18 cellular contexts compared by ENCODE assay signal in genomic region chrX:12721042-12721441, GRCh38.
DNase-seq lines count a peak whose midpoint lies in the region; ATAC-seq, FAIRE-seq and TF ChIP-seq lines count a peak whose summit lies in the region.
"Had no signal": no experiment of that assay in that cellular context is flagged by ENCODE, and none has a peak within 500 bp of the region (broad histone marks: within the 10 kb centered on the region; RNA-seq: fewer than 3 reads in every experiment).

No MANE protein-coding gene starts in this region.

- H3K9me2 ChIP-seq in Karpas-422 (replicated peaks; ENCODE audit: insufficient read depth, low read length) = no peaks in the 10 kb centered on the region

- TF ChIP-seq RAD21 in K562 (CRISPR knock-in tag; conservative IDR thresholded peaks at IDR 0.05 in 1 of 2, IDR thresholded peaks at IDR 0.05 in 1 of 2) = no peak

- ATAC-seq in K562 (no peak), HG03432 (IDR thresholded peaks at IDR 0.05; ENCODE audit: unreplicated experiment) (no peak)
- ATAC-seq in CD4-positive, alpha-beta T cell (ENCODE audit: poor library complexity) = no peak

- H3K4me3 ChIP-seq in Karpas-422 (ENCODE audit: low read length) (no peak overlapping the region), K562 (no peak overlapping the region)
- H3K4me3 ChIP-seq: BLaER1, SK-N-MC, spleen, thoracic aorta had no signal

- no peaks in the 10 kb centered on the region for H3K27me3 ChIP-seq in Karpas-422 (ENCODE audit: low read length)
- H3K27me3 ChIP-seq in K562 (ENCODE audit: control insufficient read depth in 2 of 2, insufficient read depth in 2 of 2, low read length in 2 of 2) = peaks cover 0 to 22% of the 10 kb centered on the region in 2 experiments; a peak in 3 of 5 replicates
- no peaks in the 10 kb centered on the region for H3K27me3 ChIP-seq in CD4-positive, alpha-beta T cell (ENCODE audit: control insufficient read depth, insufficient read depth, low read length)

- H3K9me3 ChIP-seq in Karpas-422 (ENCODE audit: low read length) (no peaks in the 10 kb centered on the region), K562 (replicated peaks; ENCODE audit: control insufficient read depth, insufficient read depth, low read depth, low read length) (no peaks in the 10 kb centered on the region)
- H3K9me3 ChIP-seq in CD4-positive, alpha-beta T cell (ENCODE audit: control insufficient read depth, low read length) = no peaks in the 10 kb centered on the region
- H3K9me3 ChIP-seq: BLaER1, spleen, thoracic aorta had no signal

- no peaks in the 10 kb centered on the region for H3K36me3 Mint-ChIP-seq in nephron progenitor cell (ENCODE audit: low read depth)
- no peaks in the 10 kb centered on the region for H3K36me3 Mint-ChIP-seq in CD4-positive, alpha-beta T cell (ENCODE audit: low read depth)
- H3K36me3 Mint-ChIP-seq: activated naive CD4-positive, alpha-beta T cell treated with anti-CD3 and anti-CD28 coated beads, Interleukin-2, amount 10 ng/mL, durations not matched to agents 7 days and 5 days had no signal

- no peaks in the 10 kb centered on the region for H4K20me1 ChIP-seq in Karpas-422 (ENCODE audit: insufficient read depth, low read depth, low read length)
- H4K20me1 ChIP-seq in K562 (replicated peaks; ENCODE audit: control insufficient read depth, insufficient read depth, low read length) = no peaks in the 10 kb centered on the region

- intact Hi-C loops in K562 (cut with micrococcal nuclease) = no loop called here
- intact Hi-C loops in CD4-positive, alpha-beta T cell (cut with DNase I, micrococcal nuclease) = no loop called here

- no peak overlapping the region for H3K4me2 ChIP-seq in Karpas-422 (ENCODE audit: low read depth, low read length, poor library complexity, severe bottlenecking)
- no peak overlapping the region for H3K4me2 ChIP-seq in K562 (ENCODE audit: insufficient read depth, low read length)
- H3K4me2 ChIP-seq: BLaER1 had no signal

- no peak overlapping the region for H3K27ac Mint-ChIP-seq in nephron progenitor cell
- H3K27ac Mint-ChIP-seq in CD4-positive, alpha-beta T cell = no peak overlapping the region
- H3K27ac Mint-ChIP-seq: activated naive CD4-positive, alpha-beta T cell treated with anti-CD3 and anti-CD28 coated beads, Interleukin-2, amount 10 ng/mL, durations not matched to agents 7 days and 5 days had no signal

- no peaks in the 10 kb centered on the region for H3K36me3 ChIP-seq in Karpas-422 (ENCODE audit: insufficient read depth, low read length)
- no peaks in the 10 kb centered on the region for H3K36me3 ChIP-seq in K562 (ENCODE audit: control insufficient read depth, insufficient read depth, low read length)
- H3K36me3 ChIP-seq: BLaER1, spleen, thoracic aorta had no signal

- no TSS peak for BruUV-seq in K562 (replicated peaks; lab: Mats Ljungman, UMichigan)

- H3K4me3 Mint-ChIP-seq in nephron progenitor cell = no peak overlapping the region
- H3K4me3 Mint-ChIP-seq in CD4-positive, alpha-beta T cell = no peak overlapping the region
- H3K4me3 Mint-ChIP-seq: activated naive CD4-positive, alpha-beta T cell treated with anti-CD3 and anti-CD28 coated beads, Interleukin-2, amount 10 ng/mL, durations not matched to agents 7 days and 5 days had no signal

- TF ChIP-seq CTCF in K562 (IDR thresholded peaks at IDR 0.05 in 2 of 3, conservative IDR thresholded peaks at IDR 0.05 in 1 of 3; ENCODE audit: insufficient read depth in 2 of 3, low read depth in 1 of 3, low read length in 3 of 3) (no peak), nephron progenitor cell (IDR thresholded peaks at IDR 0.05) (no peak)
- TF ChIP-seq CTCF in CD4-positive, alpha-beta T cell (IDR thresholded peaks at IDR 0.05) = no peak

- no peaks in the 10 kb centered on the region for H3K9me1 ChIP-seq in K562 (ENCODE audit: control insufficient read depth, insufficient read depth, low read length)

- H3K4me1 ChIP-seq in Karpas-422 (ENCODE audit: low read length) (no peaks in the 10 kb centered on the region), K562 (replicated peaks in 1 of 2; ENCODE audit: control insufficient read depth in 2 of 2, insufficient read depth in 2 of 2, low read length in 2 of 2) (no peaks in the 10 kb centered on the region)
- H3K4me1 ChIP-seq: BLaER1, parathyroid adenoma, spleen had no signal

- FAIRE-seq in K562 (lab: Jason Lieb, UNC) = no peak
- FAIRE-seq: astrocyte, TTC549 had no signal

- H3K27me3 Mint-ChIP-seq in nephron progenitor cell (ENCODE audit: low read depth, poor library complexity) = peaks cover 15% of the 10 kb centered on the region
- H3K27me3 Mint-ChIP-seq in CD4-positive, alpha-beta T cell = no peaks in the 10 kb centered on the region

- no peak for TF ChIP-seq POLR2A in K562 (conservative IDR thresholded peaks at IDR 0.05)

- CTCF ChIA-PET in K562 (lab: Yijun Ruan, JAX; ENCODE audit: low intra/inter-chr PET ratio) = no interaction called here
- CTCF ChIA-PET in CD4-positive, alpha-beta T cell (lab: Charles Lee) = no interaction called here

- H3K9ac ChIP-seq in Karpas-422 (ENCODE audit: low read length) (no peak overlapping the region), K562 (ENCODE audit: insufficient read depth in 1 of 2, low read depth in 2 of 2, low read length in 2 of 2) (no peak overlapping the region)
- H3K9ac ChIP-seq: BLaER1, parathyroid adenoma had no signal

- no peak overlapping the region for H2AFZ ChIP-seq in Karpas-422 (ENCODE audit: low read length)
- H2AFZ ChIP-seq in K562 (ENCODE audit: low read depth, low read length) = no peak overlapping the region
- H2AFZ ChIP-seq: parathyroid adenoma had no signal

- no peaks in the 10 kb centered on the region for H3K4me1 Mint-ChIP-seq in nephron progenitor cell
- no peaks in the 10 kb centered on the region for H3K4me1 Mint-ChIP-seq in CD4-positive, alpha-beta T cell (ENCODE audit: low read depth)
- H3K4me1 Mint-ChIP-seq: activated naive CD4-positive, alpha-beta T cell treated with anti-CD3 and anti-CD28 coated beads, Interleukin-2, amount 10 ng/mL, durations not matched to agents 7 days and 5 days had no signal

- POLR2A ChIA-PET in K562 (lab: Yijun Ruan, JAX) = no interaction called here
- POLR2A ChIA-PET in CD4-positive, alpha-beta T cell (lab: Charles Lee) = no interaction called here

- DNase-seq in ELF-1 (ENCODE audit: low read depth, low spot score) (peak; percentile 66), Karpas-422 (peak; percentile 42), K562 (ENCODE audit: extremely low read depth in 1 of 4, low spot score in 3 of 4) (peak in 1 of 4 experiments; percentile 3), nephron progenitor cell (peak; percentile 56), Ammon's horn (ENCODE audit: low spot score) (no peak)
- no peak for DNase-seq in CD4-positive, alpha-beta T cell
- DNase-seq: activated CD4-positive, alpha-beta T cell treated with anti-CD3 and anti-CD28 coated beads, Interleukin-2, amount 50 U/mL, for 1 hour; activated naive CD4-positive, alpha-beta T cell treated with anti-CD3 and anti-CD28 coated beads, Interleukin-2, amount 10 ng/mL, durations not matched to agents 7 days and 5 days; foreskin melanocyte; NCI-H2081; spleen had no signal

- WGBS in K562 (ENCODE audit: insufficient coverage, low coverage, missing lambda C conversion rate) = 2% methylated on average over 6 of the region's 8 CpGs

- H3K9me3 Mint-ChIP-seq in nephron progenitor cell = peaks cover 48% of the 10 kb centered on the region
- H3K9me3 Mint-ChIP-seq in CD4-positive, alpha-beta T cell = no peaks in the 10 kb centered on the region
- H3K9me3 Mint-ChIP-seq: activated naive CD4-positive, alpha-beta T cell treated with anti-CD3 and anti-CD28 coated beads, Interleukin-2, amount 10 ng/mL, durations not matched to agents 7 days and 5 days had no signal

- H3K79me2 ChIP-seq in Karpas-422 (ENCODE audit: low read length) (no peaks in the 10 kb centered on the region), K562 (ENCODE audit: control insufficient read depth, insufficient read depth, low read length) (no peaks in the 10 kb centered on the region)
- H3K79me2 ChIP-seq: parathyroid adenoma had no signal

- TF ChIP-seq EP300 in K562 (IDR thresholded peaks at IDR 0.05; ENCODE audit: low read length) = no peak

- H3K27ac ChIP-seq in Karpas-422 (ENCODE audit: low read length) (no peak overlapping the region), K562 (ENCODE audit: extremely low read depth, low read depth, low read length) (no peak overlapping the region)
- no peak overlapping the region for H3K27ac ChIP-seq in CD4-positive, alpha-beta T cell (ENCODE audit: low read depth, low read length)
- H3K27ac ChIP-seq: BLaER1, parathyroid adenoma, SK-N-MC, spleen, thoracic aorta had no signal

- in situ Hi-C loops in K562 (cut with MboI) = no loop called here

TF ChIP-seq in K562, 482 proteins besides CTCF, POLR2A, EP300 and RAD21:
- TF ChIP-seq EHMT2 (IDR thresholded peaks at IDR 0.05) = peak; percentile 90
- TF ChIP-seq REST (CRISPR knock-in tag; IDR thresholded peaks at IDR 0.05; ENCODE audit: low read depth) = peak; percentile 83
- peak; percentile 79 for TF ChIP-seq MIER1 (IDR thresholded peaks at IDR 0.05; ENCODE audit: low read depth)
- no peak for TF ChIP-seq PCBP2 (IDR thresholded peaks at IDR 0.05; ENCODE audit: low read depth, low read length, poor library complexity, severe bottlenecking)

Comparison
In these comparisons a context has a peak if more than half of its experiments do, and no peak if none do; other contexts are left out.
1. DNase-seq: peak in ELF-1 (single experiment), Karpas-422 (single experiment) and nephron progenitor cell (single experiment); none in Ammon's horn (single experiment) and CD4-positive, alpha-beta T cell (0 of 10).